Comparison of ENCODE assay signal across 15 cellular contexts in the genomic region with DNA sequence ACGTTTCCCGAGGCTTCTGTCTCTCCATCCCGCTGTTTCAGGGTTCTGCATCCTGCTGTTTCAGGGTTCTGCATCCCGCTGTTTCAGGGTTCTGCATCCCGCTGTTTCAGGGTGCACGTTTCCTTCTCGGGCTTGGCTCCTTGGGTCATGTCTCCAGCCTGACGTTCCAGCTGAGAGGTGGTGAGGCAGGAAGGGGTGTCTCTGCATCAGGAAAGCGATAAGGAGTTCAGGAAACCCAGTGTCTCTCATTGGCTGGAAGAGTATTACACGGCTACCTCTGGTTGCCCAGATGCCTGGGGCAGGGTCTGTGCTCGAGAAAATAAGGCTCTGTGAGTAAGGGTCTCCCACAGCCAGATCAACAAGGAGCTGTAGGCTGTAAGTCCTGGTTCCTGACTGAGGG.
"Had no signal": no experiment of that assay in that cellular context is flagged by ENCODE, and none has a peak within 500 bp of the region (broad histone marks: within the 10 kb centered on the region; RNA-seq: fewer than 3 reads in every experiment).

No MANE protein-coding gene starts in this region.

- H3K27ac Mint-ChIP-seq: activated naive CD8-positive, alpha-beta T cell; dendritic cell treated with granulocyte-macrophage colony-stimulating factor and Interleukin-4, amounts not matched to agents 40 ng/mL and 50 ng/mL, for 4 days; effector memory CD8-positive, alpha-beta T cell; natural killer cell had no signal

- H3K9me3 Mint-ChIP-seq: dendritic cell treated with granulocyte-macrophage colony-stimulating factor and Interleukin-4, amounts not matched to agents 40 ng/mL and 50 ng/mL, for 4 days; effector memory CD8-positive, alpha-beta T cell; natural killer cell had no signal

- H3K4me1 ChIP-seq: foreskin keratinocyte had no signal

- H3K4me3 Mint-ChIP-seq: activated naive CD8-positive, alpha-beta T cell; dendritic cell treated with granulocyte-macrophage colony-stimulating factor and Interleukin-4, amounts not matched to agents 40 ng/mL and 50 ng/mL, for 4 days; natural killer cell had no signal

- H3K4me3 ChIP-seq: pancreas, tibial nerve, vagina had no signal

- H3K27me3 ChIP-seq: foreskin keratinocyte, pancreas, tibial nerve, vagina had no signal

- H3K27me3 Mint-ChIP-seq: activated naive CD8-positive, alpha-beta T cell; effector memory CD8-positive, alpha-beta T cell had no signal

- H3K36me3 ChIP-seq: neutrophil, pancreas, tibial nerve, vagina had no signal

- ATAC-seq: effector memory CD8-positive, alpha-beta T cell; foreskin keratinocyte; natural killer cell; pancreas; sciatic nerve had no signal

- H3K36me3 Mint-ChIP-seq: activated naive CD8-positive, alpha-beta T cell; natural killer cell had no signal

- DNase-seq: activated CD4-positive, alpha-beta T cell treated with anti-CD3 and anti-CD28 coated beads, Interleukin-2, amount 50 U/mL, for 4 hours; effector memory CD8-positive, alpha-beta T cell; foreskin keratinocyte; head of caudate nucleus; natural killer cell; pancreas; stimulated activated naive CD4-positive, alpha-beta T cell treated with Interleukin-2 at 50 U/mL for 16 hours; substantia nigra had no signal

- H3K27ac ChIP-seq: epithelial cell of prostate, foreskin keratinocyte, neutrophil, pancreas, tibial nerve, vagina had no signal

- H3K9me3 ChIP-seq: neutrophil, pancreas, tibial nerve, vagina had no signal
